In genomic region chr19:16650821-16651220, GRCh38 we compare ENCODE assay signal across 19 cellular contexts.
"Had no signal": no experiment of that assay in that cellular context is flagged by ENCODE, and none has a peak within 500 bp of the region (broad histone marks: within the 10 kb centered on the region; RNA-seq: fewer than 3 reads in every experiment).

No MANE protein-coding gene starts in this region.

- H3K9me3 Mint-ChIP-seq: activated naive CD8-positive, alpha-beta T cell treated with anti-CD3 and anti-CD28 coated beads, Interleukin-2, amount 10 ng/mL, durations not matched to agents 7 days and 5 days had no signal

- H3K4me3 Mint-ChIP-seq: activated naive CD8-positive, alpha-beta T cell treated with anti-CD3 and anti-CD28 coated beads, Interleukin-2, amount 10 ng/mL, durations not matched to agents 7 days and 5 days; stimulated activated memory B cell treated with anti-CD40 and anti-IgM and Interleukin-4, amounts not matched to agents 10 μg/mL and 1 μg/mL and 100 μg/mL, for 72 hours had no signal

- H3K4me3 ChIP-seq: heart left ventricle, mucosa of descending colon, right lobe of liver, smooth muscle cell, thoracic aorta, upper lobe of left lung had no signal

- ATAC-seq: heart left ventricle; mucosa of descending colon; SK-N-SH treated with all-trans-retinoic acid at 6 μM for 48 hours; stimulated activated memory B cell treated with anti-CD40 and anti-IgM and Interleukin-4, amounts not matched to agents 10 μg/mL and 1 μg/mL and 100 μg/mL, for 72 hours had no signal

- H3K27ac ChIP-seq: epithelial cell of prostate, heart left ventricle, right lobe of liver, thoracic aorta, upper lobe of left lung had no signal

- DNase-seq: activated CD4-positive, alpha-beta T cell treated with anti-CD3 and anti-CD28 coated beads for 1 hour; activated CD4-positive, alpha-beta T cell treated with anti-CD3 and anti-CD28 coated beads, Interleukin-2, amount 50 U/mL, for 1 hour; activated gamma-delta T cell treated with Interleukin-2 at 50 U/mL for 16 hours; activated naive CD8-positive, alpha-beta T cell treated with anti-CD3 and anti-CD28 coated beads, Interleukin-2, amount 10 ng/mL, durations not matched to agents 7 days and 5 days; amygdala; cortex of kidney; heart left ventricle; mesenchymal stem cell; mucosa of descending colon; occipital lobe; right lobe of liver; stimulated activated CD4-positive, alpha-beta T cell treated with anti-CD3 and anti-CD28 coated beads, Interleukin-15, amount 100 ng/mL, for 24 hours; T-helper 1 cell; upper lobe of left lung had no signal

- H3K27ac Mint-ChIP-seq: activated naive CD8-positive, alpha-beta T cell treated with anti-CD3 and anti-CD28 coated beads, Interleukin-2, amount 10 ng/mL, durations not matched to agents 7 days and 5 days; stimulated activated memory B cell treated with anti-CD40 and anti-IgM and Interleukin-4, amounts not matched to agents 10 μg/mL and 1 μg/mL and 100 μg/mL, for 72 hours had no signal

- H3K9me3 ChIP-seq: heart left ventricle, mucosa of descending colon, right lobe of liver, thoracic aorta, upper lobe of left lung had no signal

- H3K27me3 Mint-ChIP-seq: activated naive CD8-positive, alpha-beta T cell treated with anti-CD3 and anti-CD28 coated beads, Interleukin-2, amount 10 ng/mL, durations not matched to agents 7 days and 5 days; stimulated activated memory B cell treated with anti-CD40 and anti-IgM and Interleukin-4, amounts not matched to agents 10 μg/mL and 1 μg/mL and 100 μg/mL, for 72 hours had no signal

- H3K27me3 ChIP-seq: heart left ventricle, right lobe of liver, upper lobe of left lung had no signal
